15 cellular contexts compared by ENCODE assay signal in the genomic region with DNA sequence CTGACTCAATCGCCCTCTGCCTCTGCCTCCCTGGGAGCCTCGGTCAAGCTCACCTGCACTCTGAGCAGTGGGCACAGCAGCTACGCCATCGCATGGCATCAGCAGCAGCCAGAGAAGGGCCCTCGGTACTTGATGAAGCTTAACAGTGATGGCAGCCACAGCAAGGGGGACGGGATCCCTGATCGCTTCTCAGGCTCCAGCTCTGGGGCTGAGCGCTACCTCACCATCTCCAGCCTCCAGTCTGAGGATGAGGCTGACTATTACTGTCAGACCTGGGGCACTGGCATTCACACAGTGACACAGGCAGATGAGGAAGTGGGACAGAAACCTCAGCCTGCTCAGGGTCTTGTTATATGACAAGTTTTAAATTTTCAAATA. TPM values are rescaled to one million over a fixed set of nuclear protein-coding genes. Genes with fewer than 3 reads are reported as not detected.
DNase-seq lines count a peak whose midpoint lies in the region; ATAC-seq and TF ChIP-seq lines count a peak whose summit lies in the region.
"Had no signal": no experiment of that assay in that cellular context is flagged by ENCODE, and none has a peak within 500 bp of the region (broad histone marks: within the 10 kb centered on the region; RNA-seq: fewer than 3 reads in every experiment).

No MANE protein-coding gene starts in this region.

- H3K9me3 ChIP-seq in body of pancreas, result peaks cover 0 to 4% (median 0%) of the 10 kb centered on the region in 3 donors
- H3K9me3 ChIP-seq: heart right ventricle had no signal

- intact Hi-C loops in body of pancreas (cut with DNase I), result no loop called here

- H3K9me3 Mint-ChIP-seq in effector memory CD8-positive, alpha-beta T cell, result no peaks in the 10 kb centered on the region

- WGBS in body of pancreas, 2 donors, result 78% methylated on average over 5 to 8 of the region's 8 CpGs

- H3K4me1 ChIP-seq in body of pancreas, result no peaks in the 10 kb centered on the region

- no peak for DNase-seq in GM12864 (ENCODE audit: low read depth)
- peak; percentile 87 for DNase-seq in NAMALWA (ENCODE audit: low spot score)
- DNase-seq in germinal center (ENCODE audit: low spot score), result peak; percentile 61
- DNase-seq in body of pancreas, result no peak
- DNase-seq in SIG-M5 (lab: John Stamatoyannopoulos, UW), result no peak
- no peak for DNase-seq in NCI-H526 treated with DMSO at 0.1 percent for 48 hours (lab: John Stamatoyannopoulos, UW)
- DNase-seq in effector memory CD8-positive, alpha-beta T cell, result no peak
- DNase-seq: activated gamma-delta T cell; cortex of kidney; erythroblast; heart right ventricle; kidney; stimulated activated naive CD4-positive, alpha-beta T cell treated with Interleukin-2 at 50 U/mL for 16 hours had no signal

- H3K4me3 ChIP-seq in GM12864 (ENCODE audit: low read depth, low read length) (peak overlapping the region; percentile 13; the same call in 1 of the 2 replicates), body of pancreas (no peak overlapping the region)
- H3K4me3 ChIP-seq: heart right ventricle had no signal

- H3K4me3 Mint-ChIP-seq in effector memory CD8-positive, alpha-beta T cell, result peak overlapping the region in 1 of 2 donors; percentile 21

- no peak for TF ChIP-seq CTCF in GM12864 (IDR thresholded peaks at IDR 0.05; ENCODE audit: low read depth, low read length, missing control alignments)
- no peak for TF ChIP-seq CTCF in body of pancreas (IDR thresholded peaks at IDR 0.05)

- H3K27me3 ChIP-seq in body of pancreas, result no peaks in the 10 kb centered on the region
- H3K27me3 ChIP-seq: heart right ventricle had no signal

- peak; percentile 30 for ATAC-seq in GM21576 (IDR thresholded peaks at IDR 0.05; ENCODE audit: unreplicated experiment)
- no peak for ATAC-seq in body of pancreas
- no peak for ATAC-seq in effector memory CD8-positive, alpha-beta T cell (replicated peaks)

- peaks cover 7 to 49% of the 10 kb centered on the region in 2 donors for H3K27me3 Mint-ChIP-seq in effector memory CD8-positive, alpha-beta T cell

- H3K4me1 Mint-ChIP-seq in effector memory CD8-positive, alpha-beta T cell (ENCODE audit: low read depth in 2 of 2), result no peaks in the 10 kb centered on the region

- no peak overlapping the region for H3K27ac Mint-ChIP-seq in effector memory CD8-positive, alpha-beta T cell

- no peak overlapping the region for H3K27ac ChIP-seq in body of pancreas
- H3K27ac ChIP-seq: WERI-Rb-1 had no signal

- no peak for TF ChIP-seq POLR2A in body of pancreas (IDR thresholded peaks at IDR 0.05)

- H3K36me3 ChIP-seq in body of pancreas (replicated peaks in 1 of 2; ENCODE audit: insufficient read depth in 1 of 2, low read depth in 2 of 2), result no peaks in the 10 kb centered on the region
- H3K36me3 ChIP-seq: heart right ventricle, WERI-Rb-1 had no signal

- no peaks in the 10 kb centered on the region for H3K36me3 Mint-ChIP-seq in effector memory CD8-positive, alpha-beta T cell (ENCODE audit: insufficient read depth)

RNA-seq across cellular contexts. Expression of gene TOP3B, which starts 48.6 kb away (rescaled TPM):
- 10 to 100 TPM; 19.2 to 48.8 TPM for total RNA-seq in body of pancreas

Comparison
In these comparisons a context has a peak if more than half of its experiments do, and no peak if none do; other contexts are left out.
1. DNase-seq: peak in NAMALWA (single experiment) and germinal center (single experiment); none in GM12864 (single experiment), body of pancreas (0 of 4), SIG-M5 (single experiment), NCI-H526 treated with DMSO at 0.1 percent for 48 hours (single experiment) and effector memory CD8-positive, alpha-beta T cell (0 of 3).